1 cellular context compared by ENCODE assay signal in genomic region chr5:54769072-54769471, GRCh38.
TF ChIP-seq lines count a peak whose summit lies in the region.

No MANE protein-coding gene starts in this region.

TF ChIP-seq in H1, 55 proteins besides CTCF, POLR2A, EP300 and RAD21:
- TF ChIP-seq EGR1 (IDR thresholded peaks at IDR 0.05; ENCODE audit: borderline replicate concordance, low read depth, low read length) (no peak), CREB1 (IDR thresholded peaks at IDR 0.05) (no peak), CEBPB (IDR thresholded peaks at IDR 0.05; ENCODE audit: low read depth, low read length) (no peak), CBX8 (IDR thresholded peaks at IDR 0.05; ENCODE audit: borderline replicate concordance, low read depth, low read length) (no peak), POLR2AphosphoS5 (IDR thresholded peaks at IDR 0.05; ENCODE audit: low read depth, low read length) (no peak), MAX (IDR thresholded peaks at IDR 0.05) (no peak), ATF3 (IDR thresholded peaks at IDR 0.05; ENCODE audit: insufficient read depth, low read depth, low read length) (no peak), USF2 (IDR thresholded peaks at IDR 0.05; ENCODE audit: low read length) (no peak), BACH1 (IDR thresholded peaks at IDR 0.05; ENCODE audit: low read length) (no peak), SUZ12 (IDR thresholded peaks at IDR 0.05; ENCODE audit: low read length) (no peak), BCL11A (IDR thresholded peaks at IDR 0.05; ENCODE audit: low read depth in 2 of 2, low read length in 2 of 2) (no peak), CHD1 (IDR thresholded peaks at IDR 0.05; ENCODE audit: low read depth, low read length) (no peak), MAFK (IDR thresholded peaks at IDR 0.05; ENCODE audit: low read depth, low read length) (no peak), ZNF274 (IDR thresholded peaks at IDR 0.05; ENCODE audit: borderline replicate concordance, extremely low read depth, low read length) (no peak), KDM4A (IDR thresholded peaks at IDR 0.05; ENCODE audit: low read depth, low read length, severe bottlenecking) (no peak), SP2 (IDR thresholded peaks at IDR 0.05; ENCODE audit: low read length) (no peak)
